ENCODE assay signal across 7 cellular contexts in genomic region chr1:162301696-162302095, GRCh38.
"Had no signal": no experiment of that assay in that cellular context is flagged by ENCODE, and none has a peak within 500 bp of the region (broad histone marks: within the 10 kb centered on the region; RNA-seq: fewer than 3 reads in every experiment).

No MANE protein-coding gene starts in this region.

- H3K9ac ChIP-seq: KMS-11 had no signal

- H3K27ac ChIP-seq: KMS-11 had no signal

- FAIRE-seq: H1, H54, HepG2 had no signal

- DNase-seq: H9, KBM-7 had no signal

- H3K4me3 ChIP-seq: GM23338 had no signal

- ATAC-seq: GM23338, HepG2 had no signal
